Comparison of ENCODE assay signal across 26 cellular contexts in genomic region chr9:87655731-87656130, GRCh38.
"Had no signal": no experiment of that assay in that cellular context is flagged by ENCODE, and none has a peak within 500 bp of the region (broad histone marks: within the 10 kb centered on the region; RNA-seq: fewer than 3 reads in every experiment).

No MANE protein-coding gene starts in this region.

- H3K27me3 Mint-ChIP-seq: activated CD4-positive, alpha-beta T cell treated with anti-CD3 and anti-CD28 coated beads, Interleukin-2, amount 10 ng/mL, durations not matched to agents 24 days and 14 days; activated CD8-positive, alpha-beta T cell treated with anti-CD3 and anti-CD28 coated beads for 36 hours had no signal

- ATAC-seq: activated CD8-positive, alpha-beta T cell treated with anti-CD3 and anti-CD28 coated beads for 36 hours; activated naive CD4-positive, alpha-beta T cell treated with anti-CD3 and anti-CD28 coated beads, Interleukin-2, amount 50 U/mL, for 72 hours; activated T-cell treated with anti-CD3 and anti-CD28 coated beads, Interleukin-2, amount 50 U/mL, for 4 hours; activated T-helper 17 cell treated with anti-CD3 and anti-CD28 coated beads, Interleukin-2, amount 50 U/mL, for 72 hours; mucosa of descending colon; natural killer cell treated with Interleukin-12 subunit alpha and Interleukin-12 subunit beta and Interleukin-15 and Interleukin-18, amount 100 ng/mL, for 72 hours had no signal

- H3K36me3 Mint-ChIP-seq: activated naive CD4-positive, alpha-beta T cell treated with anti-CD3 and anti-CD28 coated beads, Interleukin-2, amount 50 U/mL, for 72 hours; natural killer cell treated with Interleukin-12 subunit alpha and Interleukin-12 subunit beta and Interleukin-15 and Interleukin-18, amount 100 ng/mL, for 72 hours had no signal

- H3K4me1 Mint-ChIP-seq: activated CD4-positive, alpha-beta T cell treated with anti-CD3 and anti-CD28 coated beads, Interleukin-2, amount 10 ng/mL, durations not matched to agents 24 days and 14 days; activated T-helper 17 cell treated with anti-CD3 and anti-CD28 coated beads, Interleukin-2, amount 50 U/mL, for 72 hours had no signal

- H3K4me3 ChIP-seq: breast epithelium, left lung, lower lobe of right lung, mucosa of descending colon, ovary, prostate gland, smooth muscle cell, tibial nerve had no signal

- H3K9me3 Mint-ChIP-seq: activated CD4-positive, alpha-beta T cell treated with anti-CD3 and anti-CD28 coated beads, Interleukin-2, amount 10 ng/mL, durations not matched to agents 24 days and 14 days; activated CD8-positive, alpha-beta T cell treated with anti-CD3 and anti-CD28 coated beads for 36 hours; activated naive CD4-positive, alpha-beta T cell treated with anti-CD3 and anti-CD28 coated beads, Interleukin-2, amount 50 U/mL, for 72 hours; activated T-cell treated with anti-CD3 and anti-CD28 coated beads, Interleukin-2, amount 50 U/mL, for 4 hours; activated T-helper 17 cell treated with anti-CD3 and anti-CD28 coated beads, Interleukin-2, amount 50 U/mL, for 72 hours; natural killer cell treated with Interleukin-12 subunit alpha and Interleukin-12 subunit beta and Interleukin-15 and Interleukin-18, amount 100 ng/mL, for 72 hours; T-helper 1 cell treated with Interleukin-12 subunit alpha and Interleukin-12 subunit beta and Interleukin-4 antibody, amounts not matched to agents 30 μg/mL and 1 μg/mL, for 36 hours had no signal

- H3K4me1 ChIP-seq: prostate gland, tibial nerve had no signal

- H3K27ac ChIP-seq: breast epithelium, left lung, neutrophil, ovary, prostate gland, tibial nerve, WERI-Rb-1 had no signal

- H3K36me3 ChIP-seq: breast epithelium, ovary, prostate gland had no signal

- H3K4me3 Mint-ChIP-seq: activated CD4-positive, alpha-beta T cell treated with anti-CD3 and anti-CD28 coated beads, Interleukin-2, amount 10 ng/mL, durations not matched to agents 24 days and 14 days; activated CD8-positive, alpha-beta T cell treated with anti-CD3 and anti-CD28 coated beads for 36 hours; activated T-cell treated with anti-CD3 and anti-CD28 coated beads, Interleukin-2, amount 50 U/mL, for 4 hours; activated T-helper 17 cell treated with anti-CD3 and anti-CD28 coated beads, Interleukin-2, amount 50 U/mL, for 72 hours; natural killer cell treated with Interleukin-12 subunit alpha and Interleukin-12 subunit beta and Interleukin-15 and Interleukin-18, amount 100 ng/mL, for 72 hours; T-helper 1 cell treated with Interleukin-12 subunit alpha and Interleukin-12 subunit beta and Interleukin-4 antibody, amounts not matched to agents 30 μg/mL and 1 μg/mL, for 36 hours had no signal

- H3K27me3 ChIP-seq: left lung, neutrophil, ovary, tibial nerve had no signal

- H3K27ac Mint-ChIP-seq: activated CD4-positive, alpha-beta T cell treated with anti-CD3 and anti-CD28 coated beads, Interleukin-2, amount 10 ng/mL, durations not matched to agents 24 days and 14 days; activated CD8-positive, alpha-beta T cell treated with anti-CD3 and anti-CD28 coated beads for 36 hours; activated naive CD4-positive, alpha-beta T cell treated with anti-CD3 and anti-CD28 coated beads, Interleukin-2, amount 50 U/mL, for 72 hours; activated T-helper 17 cell treated with anti-CD3 and anti-CD28 coated beads, Interleukin-2, amount 50 U/mL, for 72 hours; natural killer cell treated with Interleukin-12 subunit alpha and Interleukin-12 subunit beta and Interleukin-15 and Interleukin-18, amount 100 ng/mL, for 72 hours; T-helper 1 cell treated with Interleukin-12 subunit alpha and Interleukin-12 subunit beta and Interleukin-4 antibody, amounts not matched to agents 30 μg/mL and 1 μg/mL, for 36 hours had no signal

- DNase-seq: activated CD4-positive, alpha-beta T cell treated with anti-CD3 and anti-CD28 coated beads, Interleukin-2, amount 10 ng/mL, durations not matched to agents 24 days and 14 days; activated CD4-positive, CD25-positive, alpha-beta regulatory T cell treated with anti-CD3 and anti-CD28 coated beads, Interleukin-2, amount 50 U/mL, for 72 hours; activated CD8-positive, alpha-beta T cell treated with anti-CD3 and anti-CD28 coated beads for 36 hours; activated T-cell treated with anti-CD3 and anti-CD28 coated beads, Interleukin-2, amount 50 U/mL, for 4 hours; central memory CD4-positive, alpha-beta T cell; effector CD8-positive, alpha-beta T cell; erythroblast; left lung; lower lobe of right lung; mucosa of descending colon; retina; stimulated activated CD4-positive, alpha-beta T cell treated with anti-CD3 and anti-CD28 coated beads, Interleukin-1b, Interleukin-23, amount 100 ng/mL, for 48 hours; stimulated activated naive CD4-positive, alpha-beta T cell treated with Interleukin-2 at 50 U/mL for 16 hours; SW 1271; T1000; WERI-Rb-1 had no signal

- H3K9me3 ChIP-seq: breast epithelium, left lung, lower lobe of right lung, mucosa of descending colon, neutrophil, ovary, prostate gland, tibial nerve had no signal
